In genomic region chr2:210172219-210172575, GRCh38 we compare ENCODE assay signal across 8 cellular contexts. TPM values are rescaled to one million over a fixed set of nuclear protein-coding genes. Genes with fewer than 3 reads are reported as not detected.
DNase-seq lines count a peak whose midpoint lies in the region; ATAC-seq and TF ChIP-seq lines count a peak whose summit lies in the region.

No MANE protein-coding gene starts in this region.

- no peak for TF ChIP-seq CTCF in AG09309 (IDR thresholded peaks at IDR 0.05; ENCODE audit: control insufficient read depth, insufficient read depth, low read depth, low read length, missing control alignments)
- TF ChIP-seq CTCF in chondrocyte (IDR thresholded peaks at IDR 0.05) = no peak

- no peaks in the 10 kb centered on the region for H3K36me3 Mint-ChIP-seq in chondrocyte (ENCODE audit: low read depth)
- peaks cover 0 to 4% (median 0%) of the 10 kb centered on the region in 3 donors for H3K36me3 Mint-ChIP-seq in naive thymus-derived CD8-positive, alpha-beta T cell

- no peaks in the 10 kb centered on the region for H3K9me3 Mint-ChIP-seq in chondrocyte (ENCODE audit: low read depth)
- no peaks in the 10 kb centered on the region for H3K9me3 Mint-ChIP-seq in naive thymus-derived CD8-positive, alpha-beta T cell

- peaks cover 24% of the 10 kb centered on the region for H3K4me1 Mint-ChIP-seq in chondrocyte (ENCODE audit: low read depth)
- H3K4me1 Mint-ChIP-seq in naive thymus-derived CD8-positive, alpha-beta T cell = peaks cover 10 to 36% (median 18%) of the 10 kb centered on the region in 4 donors

- POLR2A ChIA-PET in naive thymus-derived CD8-positive, alpha-beta T cell (lab: Charles Lee) = interaction anchor here (0.5 to 2.9 kb wide), 3 partner anchors 9 to 289 kb away, joined by 3 to 25 read pairs (median 4); no protein-coding TSS in a partner anchor

- H3K27me3 Mint-ChIP-seq in chondrocyte (ENCODE audit: low read depth) = peaks cover 13% of the 10 kb centered on the region
- peaks cover 0 to 1% (median 0%) of the 10 kb centered on the region in 5 donors for H3K27me3 Mint-ChIP-seq in naive thymus-derived CD8-positive, alpha-beta T cell

- peak overlapping the region; percentile 93 for H3K27ac Mint-ChIP-seq in chondrocyte (ENCODE audit: unreplicated experiment)
- H3K27ac Mint-ChIP-seq in naive thymus-derived CD8-positive, alpha-beta T cell = peak overlapping the region; percentile 73 to 97 (median 91)

- H3K4me3 ChIP-seq in AG09309 (ENCODE audit: control insufficient read depth, low read depth, low read length) = peak overlapping the region; percentile 68
- peak overlapping the region; percentile 60 for H3K4me3 ChIP-seq in Jurkat, Clone E6-1 (ENCODE audit: low read length)

- DNase-seq in AG09309 (ENCODE audit: low read depth) = no peak
- no peak for DNase-seq in Jurkat, Clone E6-1 (ENCODE audit: low read depth, low spot score)
- DNase-seq in chondrocyte (ENCODE audit: low spot score) = no peak
- no peak for DNase-seq in naive thymus-derived CD8-positive, alpha-beta T cell
- no peak for DNase-seq in middle frontal gyrus (ENCODE audit: extremely low spot score, low spot score)
- no peak for DNase-seq in amygdala (lab: John Stamatoyannopoulos, UW)
- DNase-seq in iPS-NIHi7 (ENCODE audit: extremely low spot score) = no peak

- H3K4me3 Mint-ChIP-seq in chondrocyte (ENCODE audit: unreplicated experiment) = peak overlapping the region; percentile 88
- peak overlapping the region; percentile 91 to 99 (median 95) for H3K4me3 Mint-ChIP-seq in naive thymus-derived CD8-positive, alpha-beta T cell

- ATAC-seq in naive thymus-derived CD8-positive, alpha-beta T cell = no peak
- no peak for ATAC-seq in HG03521 (IDR thresholded peaks at IDR 0.05; ENCODE audit: unreplicated experiment)

RNA-seq across cellular contexts. Expression of gene KANSL1L, which starts 1.0 kb away (rescaled TPM):
- 4.3 TPM for polyA plus RNA-seq in Jurkat, Clone E6-1 (2012; ENCODE audit: insufficient read depth, insufficient read length)
- total RNA-seq in chondrocyte = 11.8 to 15.5 TPM (median 12.2 TPM) in 3 replicates
- 10 to 100 TPM; 20.8 to 24.1 TPM for total RNA-seq in naive thymus-derived CD8-positive, alpha-beta T cell
- polyA plus RNA-seq in naive thymus-derived CD8-positive, alpha-beta T cell = 1 to 10 TPM in 1 of 3 donors, under 1 TPM in 2; 0.76 to 1.2 (median 0.78) TPM

RNA-seq across cellular contexts. Expression of gene ACADL, which starts 53.0 kb away (rescaled TPM):
- polyA plus RNA-seq in Jurkat, Clone E6-1 (2012; ENCODE audit: insufficient read depth, insufficient read length) = not detected
- total RNA-seq in chondrocyte = not detected in 3 replicates
- total RNA-seq in naive thymus-derived CD8-positive, alpha-beta T cell = not detected
- not detected for polyA plus RNA-seq in naive thymus-derived CD8-positive, alpha-beta T cell
